Comparison of ENCODE assay signal across 12 cellular contexts in genomic region chr10:129525408-129525807, GRCh38. TPM values are rescaled to one million over a fixed set of nuclear protein-coding genes. Genes with fewer than 3 reads are reported as not detected.
A peak's percentile ranks its signal among the peaks of the same experiment; 100 is the strongest.
DNase-seq lines count a peak whose midpoint lies in the region; ATAC-seq and TF ChIP-seq lines count a peak whose summit lies in the region.
"Had no signal": no experiment of that assay in that cellular context is flagged by ENCODE, and none has a peak within 500 bp of the region (broad histone marks: within the 10 kb centered on the region; RNA-seq: fewer than 3 reads in every experiment).

No MANE protein-coding gene starts in this region.

- H3K4me3 Mint-ChIP-seq in nephron progenitor cell: no peak overlapping the region

- H3K4me3 ChIP-seq in AG04450 (ENCODE audit: low read depth, low read length) (no peak overlapping the region), HFF-Myc (replicated peaks; ENCODE audit: low read depth, low read length) (no peak overlapping the region), colonic mucosa (no peak overlapping the region), dorsolateral prefrontal cortex (no peak overlapping the region)
- H3K4me3 ChIP-seq: SJSA1 had no signal

- H3K9me3 Mint-ChIP-seq in nephron progenitor cell: peaks cover 5% of the 10 kb centered on the region

- POLR2A ChIA-PET in AG04450 (lab: Yijun Ruan, JAX): no interaction called here

- no peak overlapping the region for H3K27ac Mint-ChIP-seq in nephron progenitor cell

- TF ChIP-seq CTCF in AG04450 (IDR thresholded peaks at IDR 0.05; ENCODE audit: low read depth, low read length) (no peak), HFF-Myc (IDR thresholded peaks at IDR 0.05; ENCODE audit: low read depth, low read length, missing control alignments) (no peak), nephron progenitor cell (IDR thresholded peaks at IDR 0.05) (no peak), colonic mucosa (IDR thresholded peaks at IDR 0.05) (no peak), dorsolateral prefrontal cortex (IDR thresholded peaks at IDR 0.05 in 54 of 56, conservative IDR thresholded peaks at IDR 0.05 in 2 of 56; ENCODE audit: low read depth in 1 of 56, partially characterized antibody in 56 of 56) (no peak)

- H3K4me1 ChIP-seq in colonic mucosa: no peaks in the 10 kb centered on the region
- H3K4me1 ChIP-seq: SJSA1 had no signal

- H3K27me3 ChIP-seq in AG04450 (ENCODE audit: control insufficient read depth, insufficient read depth, low read length) (no peaks in the 10 kb centered on the region), colonic mucosa (no peaks in the 10 kb centered on the region), dorsolateral prefrontal cortex (no peaks in the 10 kb centered on the region)
- H3K27me3 ChIP-seq: SJSA1 had no signal

- ATAC-seq in esophagus mucosa (peak; percentile 34), HG03159 (IDR thresholded peaks at IDR 0.05; ENCODE audit: unreplicated experiment) (no peak), HG02610 (IDR thresholded peaks at IDR 0.05; ENCODE audit: unreplicated experiment) (no peak)

- H3K9ac ChIP-seq in colonic mucosa (ENCODE audit: low read depth in 2 of 2, low read length in 2 of 2): no peak overlapping the region

- peaks cover 37% of the 10 kb centered on the region for H3K4me1 Mint-ChIP-seq in nephron progenitor cell

- H3K36me3 ChIP-seq in colonic mucosa: no peaks in the 10 kb centered on the region
- H3K36me3 ChIP-seq: SJSA1, WERI-Rb-1 had no signal

- CTCF ChIA-PET in AG04450 (lab: Charles Lee): no interaction called here

- intact Hi-C loops in colonic mucosa (cut with DNase I): no loop called here
- intact Hi-C loops in dorsolateral prefrontal cortex (cut with DNase I): no loop called here

- H3K27ac ChIP-seq in AG04450 (ENCODE audit: low read depth, low read length) (no peak overlapping the region), colonic mucosa (no peak overlapping the region), dorsolateral prefrontal cortex (no peak overlapping the region)
- H3K27ac ChIP-seq: C4-2B, SJSA1, WERI-Rb-1 had no signal

- H3K36me3 Mint-ChIP-seq in nephron progenitor cell (ENCODE audit: low read depth): peaks cover 12% of the 10 kb centered on the region

- peaks cover 8% of the 10 kb centered on the region for H3K27me3 Mint-ChIP-seq in nephron progenitor cell (ENCODE audit: low read depth, poor library complexity)

- DNase-seq in AG04450 (ENCODE audit: low read depth, low spot score) (peak; percentile 24), HFF-Myc (ENCODE audit: extremely low read depth, low read depth) (peak; percentile 15), nephron progenitor cell (peak; percentile 21), colonic mucosa (no peak), dorsolateral prefrontal cortex (no peak)
- DNase-seq: NCI-H524 treated with DMSO at 0.1 percent for 48 hours, WERI-Rb-1 had no signal

- H3K9me3 ChIP-seq in AG04450 (ENCODE audit: control insufficient read depth, insufficient read depth, low read length) (peaks cover 17% of the 10 kb centered on the region), colonic mucosa (no peaks in the 10 kb centered on the region)
- H3K9me3 ChIP-seq: SJSA1 had no signal

RNA-seq across cellular contexts. Expression of gene MGMT, which starts 58.4 kb away (rescaled TPM):
- 10.9 and 12.6 TPM in 2 replicates for polyA plus RNA-seq in AG04450 (2011; rRNA removed)
- 6.6 and 7.9 TPM in 2 replicates for polyA minus RNA-seq in AG04450 (2011; rRNA and poly(A)+ RNA removed)
- total RNA-seq in esophagus mucosa (16.5 TPM), colonic mucosa (10 to 100 TPM; 17.5 to 18.2 TPM), dorsolateral prefrontal cortex (10 to 100 TPM in 112 of 120 experiments, 1 to 10 TPM in 8; 5.3 to 23.9 (median 15.3) TPM)

Comparison
In these comparisons a context has a peak if more than half of its experiments do, and no peak if none do; other contexts are left out.
1. DNase-seq: peak in AG04450 (single experiment), HFF-Myc (single experiment) and nephron progenitor cell (single experiment); none in colonic mucosa (single experiment) and dorsolateral prefrontal cortex (0 of 10).